8 cellular contexts compared by ENCODE assay signal in genomic region chr4:176065365-176066249, GRCh38. TPM values are rescaled to one million over a fixed set of nuclear protein-coding genes. Genes with fewer than 3 reads are reported as not detected.
A peak's percentile ranks its signal among the peaks of the same experiment; 100 is the strongest.
DNase-seq lines count a peak whose midpoint lies in the region; ATAC-seq and TF ChIP-seq lines count a peak whose summit lies in the region.

Gene WDR17 (plus strand): TSS chr4:176065841. CDS start chr4:176111581, 45,740 bp downstream.

- H4K20me1 ChIP-seq in SU-DHL-6 (ENCODE audit: low read depth, low read length) = no peaks in the 10 kb centered on the region

- peaks cover 10% of the 10 kb centered on the region; the same call in 1 of the 2 replicates for H3F3A ChIP-seq in SU-DHL-6 (ENCODE audit: insufficient read depth)

- no peaks in the 10 kb centered on the region for H3K9me2 ChIP-seq in SU-DHL-6 (replicated peaks; ENCODE audit: insufficient read depth, low read length)

- no peaks in the 10 kb centered on the region for H3K9me3 Mint-ChIP-seq in activated naive CD8-positive, alpha-beta T cell treated with anti-CD3 and anti-CD28 coated beads, Interleukin-2, amount 10 ng/mL, durations not matched to agents 7 days and 5 days

- peak within 1 kb of the TSS; percentile 81 for H3K4me3 ChIP-seq in GM08714 (ENCODE audit: low read length)
- peak within 1 kb of the TSS; percentile 82 for H3K4me3 ChIP-seq in SU-DHL-6 (ENCODE audit: insufficient read depth, low read length, poor library complexity, severe bottlenecking)
- peak within 1 kb of the TSS; percentile 66 for H3K4me3 ChIP-seq in parathyroid adenoma (ENCODE audit: low read depth, low read length)
- H3K4me3 ChIP-seq in thyroid gland (replicated peaks in 1 of 3) = peak within 1 kb of the TSS; percentile 7 to 73 (median 49)

- H3K27me3 ChIP-seq in SU-DHL-6 (ENCODE audit: low read length) (no peaks in the 10 kb centered on the region), parathyroid adenoma (ENCODE audit: control insufficient read depth, insufficient read depth, low read length) (no peaks in the 10 kb centered on the region), thyroid gland (no peaks in the 10 kb centered on the region)

- no peaks in the 10 kb centered on the region for H3K9me3 ChIP-seq in SU-DHL-6 (ENCODE audit: insufficient read depth, low read length)
- no peaks in the 10 kb centered on the region for H3K9me3 ChIP-seq in parathyroid adenoma (ENCODE audit: control insufficient read depth, low read length)
- H3K9me3 ChIP-seq in thyroid gland = no peaks in the 10 kb centered on the region

- H3K4me1 Mint-ChIP-seq in activated naive CD8-positive, alpha-beta T cell treated with anti-CD3 and anti-CD28 coated beads, Interleukin-2, amount 10 ng/mL, durations not matched to agents 7 days and 5 days = peaks cover 8% of the 10 kb centered on the region

- H3K27me3 Mint-ChIP-seq in activated naive CD8-positive, alpha-beta T cell treated with anti-CD3 and anti-CD28 coated beads, Interleukin-2, amount 10 ng/mL, durations not matched to agents 7 days and 5 days = peaks cover 39% of the 10 kb centered on the region

- ATAC-seq in HG02610 (IDR thresholded peaks at IDR 0.05; ENCODE audit: unreplicated experiment) = peak; percentile 100
- ATAC-seq in activated naive CD8-positive, alpha-beta T cell treated with anti-CD3 and anti-CD28 coated beads, Interleukin-2, amount 10 ng/mL, durations not matched to agents 7 days and 5 days (ENCODE audit: low read depth) = peak; percentile 99

- TF ChIP-seq POLR2A in thyroid gland (IDR thresholded peaks at IDR 0.05) = peak in 1 of 2 donors; percentile 46

- POLR2A ChIA-PET in activated naive CD8-positive, alpha-beta T cell treated with anti-CD3 and anti-CD28 coated beads, Interleukin-2, amount 10 ng/mL, durations not matched to agents 7 days and 5 days (lab: Charles Lee) = no interaction called here

- no peaks in the 10 kb centered on the region for H3K36me3 Mint-ChIP-seq in activated naive CD8-positive, alpha-beta T cell treated with anti-CD3 and anti-CD28 coated beads, Interleukin-2, amount 10 ng/mL, durations not matched to agents 7 days and 5 days

- H3K27ac Mint-ChIP-seq in activated naive CD8-positive, alpha-beta T cell treated with anti-CD3 and anti-CD28 coated beads, Interleukin-2, amount 10 ng/mL, durations not matched to agents 7 days and 5 days = no peak within 1 kb of the TSS

- TF ChIP-seq CTCF in SU-DHL-6 (IDR thresholded peaks at IDR 0.05; ENCODE audit: insufficient read depth, low read length, poor library complexity, severe bottlenecking) (no peak), parathyroid adenoma (IDR thresholded peaks at IDR 0.05) (no peak), thyroid gland (IDR thresholded peaks at IDR 0.05) (no peak)

- H2AFZ ChIP-seq in SU-DHL-6 (ENCODE audit: low read depth, low read length, severe bottlenecking) (peak within 1 kb of the TSS; percentile 92), parathyroid adenoma (peak within 1 kb of the TSS; percentile 95)

- H3K9ac ChIP-seq in SU-DHL-6 (ENCODE audit: low read length) (peak within 1 kb of the TSS; percentile 59), parathyroid adenoma (no peak within 1 kb of the TSS)

- WGBS in thyroid gland, 2 donors = 2 to 5% methylated on average over 20 to 21 of the region's 56 CpGs

- H3K27ac ChIP-seq in SU-DHL-6 (ENCODE audit: low read depth, low read length) (no peak within 1 kb of the TSS), parathyroid adenoma (peak within 1 kb of the TSS; percentile 65), thyroid gland (no peak within 1 kb of the TSS)

- no peaks in the 10 kb centered on the region for H3K36me3 ChIP-seq in SU-DHL-6 (ENCODE audit: low read length)
- H3K36me3 ChIP-seq in parathyroid adenoma (ENCODE audit: control insufficient read depth, insufficient read depth, low read length) = no peaks in the 10 kb centered on the region
- no peaks in the 10 kb centered on the region for H3K36me3 ChIP-seq in thyroid gland

- DNase-seq in NCI-H1417 (lab: John Stamatoyannopoulos, UW) = peak; percentile 94 to 99 (median 99)
- DNase-seq in activated naive CD8-positive, alpha-beta T cell treated with anti-CD3 and anti-CD28 coated beads, Interleukin-2, amount 10 ng/mL, durations not matched to agents 7 days and 5 days = peak; percentile 79
- DNase-seq in cardiac septum (ENCODE audit: low spot score) = peak; percentile 86
- DNase-seq in thyroid gland = peak; percentile 96 to 97

- peak within 1 kb of the TSS; percentile 88 for H3K4me3 Mint-ChIP-seq in activated naive CD8-positive, alpha-beta T cell treated with anti-CD3 and anti-CD28 coated beads, Interleukin-2, amount 10 ng/mL, durations not matched to agents 7 days and 5 days

- H3K4me2 ChIP-seq in SU-DHL-6 (ENCODE audit: low read depth, low read length, poor library complexity, severe bottlenecking) = peak within 1 kb of the TSS; percentile 76
- peak within 1 kb of the TSS; percentile 85 for H3K4me2 ChIP-seq in parathyroid adenoma (ENCODE audit: low read length)

- H3K79me2 ChIP-seq in SU-DHL-6 (ENCODE audit: insufficient read depth, low read length) (no peaks in the 10 kb centered on the region), parathyroid adenoma (no peaks in the 10 kb centered on the region)

- H3K4me1 ChIP-seq in parathyroid adenoma (no peaks in the 10 kb centered on the region), thyroid gland (peaks cover 0 to 4% of the 10 kb centered on the region in 2 donors)

- intact Hi-C loops in cardiac septum (cut with DNase I) (no loop called here), thyroid gland (cut with DNase I) (no loop called here)

RNA-seq across cellular contexts. Expression of gene WDR17, which starts in this region (rescaled TPM):
- 1 to 10 TPM in 1 of 2 experiments, under 1 TPM in 1; 0.58 to 1.2 TPM for total RNA-seq in activated naive CD8-positive, alpha-beta T cell treated with anti-CD3 and anti-CD28 coated beads, Interleukin-2, amount 10 ng/mL, durations not matched to agents 7 days and 5 days
- 0.83 TPM for total RNA-seq in cardiac septum
- 10 to 100 TPM in 2 of 4 donors, 1 to 10 TPM in 2; 5.6 to 12.8 (median 9.0) TPM for total RNA-seq in thyroid gland

Comparison
In these comparisons a context has a peak if more than half of its experiments do, and no peak if none do; other contexts are left out.
1. Peak in DNase-seq in cardiac septum; RNA of the gene not detected or under 1 TPM.